9 cellular contexts compared by ENCODE assay signal in genomic region chr2:85409719-85410583, GRCh38. TPM values are rescaled to one million over a fixed set of nuclear protein-coding genes. Genes with fewer than 3 reads are reported as not detected.
DNase-seq lines count a peak whose midpoint lies in the region; ATAC-seq and TF ChIP-seq lines count a peak whose summit lies in the region.
"Had no signal": no experiment of that assay in that cellular context is flagged by ENCODE, and none has a peak within 500 bp of the region (broad histone marks: within the 10 kb centered on the region; RNA-seq: fewer than 3 reads in every experiment).

TSS of gene CAPG (minus strand) at chr2:85410366. CDS start at chr2:85402145, 8,221 bp downstream.

- H3K79me2 ChIP-seq in Karpas-422 (ENCODE audit: low read length) = no peaks in the 10 kb centered on the region

- DNase-seq in Calu3 = peak; percentile 86
- DNase-seq in Karpas-422 = peak; percentile 62
- DNase-seq in activated CD8-positive, alpha-beta memory T cell treated with anti-CD3 and anti-CD28 coated beads, Interleukin-2, amount 50 U/mL, for 4 hours = peak; percentile 41
- no peak for DNase-seq in glutamatergic neuron
- no peak for DNase-seq in sigmoid colon
- DNase-seq in NCI-H526 (lab: John Stamatoyannopoulos, UW) = no peak
- DNase-seq in cortex of kidney (lab: John Stamatoyannopoulos, UW) = no peak

- H3K4me3 Mint-ChIP-seq in Calu3 (ENCODE audit: low read depth, unreplicated experiment) (peak within 1 kb of the TSS; percentile 61), glutamatergic neuron (ENCODE audit: unreplicated experiment) (no peak within 1 kb of the TSS)

- H3K27ac Mint-ChIP-seq in Calu3 (ENCODE audit: unreplicated experiment) (peak within 1 kb of the TSS; percentile 39), glutamatergic neuron (ENCODE audit: unreplicated experiment) (no peak within 1 kb of the TSS)

- H3K9ac ChIP-seq in Karpas-422 (ENCODE audit: low read length) = no peak within 1 kb of the TSS

- H2AFZ ChIP-seq in Karpas-422 (ENCODE audit: low read length) = no peak within 1 kb of the TSS

- TF ChIP-seq CTCF in Calu3 (IDR thresholded peaks at IDR 0.05; ENCODE audit: unreplicated experiment) = no peak
- TF ChIP-seq CTCF in glutamatergic neuron (IDR thresholded peaks at IDR 0.05; ENCODE audit: partially characterized antibody, unreplicated experiment) = no peak
- TF ChIP-seq CTCF in sigmoid colon (IDR thresholded peaks at IDR 0.05) = no peak

- CTCF ChIA-PET in Calu3 (lab: Charles Lee) = interaction anchor here (0.5 kb wide), 1 partner anchor 151 kb away, joined by 3 read pairs; the partner anchor contains the start of gene GGCX

- H3K9me3 ChIP-seq in Karpas-422 (ENCODE audit: low read length) (no peaks in the 10 kb centered on the region), sigmoid colon (no peaks in the 10 kb centered on the region)
- H3K9me3 ChIP-seq: HAP-1 had no signal

- intact Hi-C loops in Calu3 (cut with micrococcal nuclease; ENCODE audit: unreplicated experiment) (no loop called here), sigmoid colon (cut with DNase I) (no loop called here)

- H3K27ac ChIP-seq in Karpas-422 (ENCODE audit: low read length) (no peak within 1 kb of the TSS), sigmoid colon (peak within 1 kb of the TSS in 2 of 4 donors; percentile 6 to 27)

- H3K4me1 ChIP-seq in Karpas-422 (ENCODE audit: low read length) (peaks cover 21% of the 10 kb centered on the region), sigmoid colon (peaks cover 0 to 27% (median 17%) of the 10 kb centered on the region in 4 donors)

- no peaks in the 10 kb centered on the region for H3K9me2 ChIP-seq in Karpas-422 (replicated peaks; ENCODE audit: insufficient read depth, low read length)

- peaks cover 40% of the 10 kb centered on the region for H3K4me1 Mint-ChIP-seq in Calu3 (ENCODE audit: low read depth, unreplicated experiment)
- peaks cover 12% of the 10 kb centered on the region for H3K4me1 Mint-ChIP-seq in glutamatergic neuron (ENCODE audit: low read depth, unreplicated experiment)

- no peak for TF ChIP-seq EP300 in sigmoid colon (IDR thresholded peaks at IDR 0.05)

- H3K36me3 ChIP-seq in Karpas-422 (ENCODE audit: insufficient read depth, low read length) (no peaks in the 10 kb centered on the region), sigmoid colon (no peaks in the 10 kb centered on the region)
- H3K36me3 ChIP-seq: HAP-1 had no signal

- BruUV-seq in Calu3 (replicated peaks; lab: Mats Ljungman, UMichigan) = no TSS peak

- H3K4me2 ChIP-seq in Karpas-422 (ENCODE audit: low read depth, low read length, poor library complexity, severe bottlenecking) = peak within 1 kb of the TSS; percentile 16

- H3K36me3 Mint-ChIP-seq in Calu3 (ENCODE audit: insufficient read depth, unreplicated experiment) (peaks cover 35% of the 10 kb centered on the region), glutamatergic neuron (ENCODE audit: unreplicated experiment) (no peaks in the 10 kb centered on the region)

- no peaks in the 10 kb centered on the region for H4K20me1 ChIP-seq in Karpas-422 (ENCODE audit: insufficient read depth, low read depth, low read length)

- WGBS in sigmoid colon, 2 donors = 13 to 23% methylated on average over 12 of the region's 12 CpGs

- ATAC-seq in GM21619 (IDR thresholded peaks at IDR 0.05; ENCODE audit: unreplicated experiment) = peak; percentile 56

- no peaks in the 10 kb centered on the region for H3K9me3 Mint-ChIP-seq in Calu3 (ENCODE audit: low read depth, unreplicated experiment)
- peaks cover 2% of the 10 kb centered on the region for H3K9me3 Mint-ChIP-seq in glutamatergic neuron (ENCODE audit: unreplicated experiment)

- TF ChIP-seq POLR2A in sigmoid colon (IDR thresholded peaks at IDR 0.05) = no peak

- no peak within 1 kb of the TSS for H3K4me3 ChIP-seq in Karpas-422 (ENCODE audit: low read length)
- peak within 1 kb of the TSS in 1 of 4 donors; percentile 22 for H3K4me3 ChIP-seq in sigmoid colon
- H3K4me3 ChIP-seq: HAP-1 had no signal

- H3K27me3 ChIP-seq in Karpas-422 (ENCODE audit: low read length) (no peaks in the 10 kb centered on the region), sigmoid colon (no peaks in the 10 kb centered on the region)

- H3K27me3 Mint-ChIP-seq in Calu3 (ENCODE audit: unreplicated experiment) (no peaks in the 10 kb centered on the region), glutamatergic neuron (ENCODE audit: unreplicated experiment) (peaks cover 5% of the 10 kb centered on the region)

RNA-seq across cellular contexts. Expression of gene CAPG, which starts in this region (rescaled TPM):
- total RNA-seq in Calu3 (2022) (230 and 238 TPM in 2 replicates), glutamatergic neuron (ENCODE audit: unreplicated experiment) (15.5 TPM), sigmoid colon (10 to 100 TPM; 20.9 to 33.0 (median 30.1) TPM)
- 0.63 and 7.4 TPM in 2 replicates for total RNA-seq in Karpas-422 (2014; rRNA removed; shearing (Covaris generic); ENCODE audit: low replicate concordance)
- polyA plus RNA-seq in sigmoid colon = 100 to 1,000 TPM; 112 to 230 (median 150) TPM

Comparison
In these comparisons a context has a peak if more than half of its experiments do, and no peak if none do; other contexts are left out.
1. DNase-seq: peak in Calu3 (single experiment), Karpas-422 (single experiment) and activated CD8-positive, alpha-beta memory T cell treated with anti-CD3 and anti-CD28 coated beads, Interleukin-2, amount 50 U/mL, for 4 hours (single experiment); none in glutamatergic neuron (single experiment), sigmoid colon (single experiment), NCI-H526 (0 of 2) and cortex of kidney (single experiment).